Comparison of ENCODE assay signal across 16 cellular contexts in genomic region chr22:48925450-48925849, GRCh38.
DNase-seq lines count a peak whose midpoint lies in the region; ATAC-seq and TF ChIP-seq lines count a peak whose summit lies in the region.
"Had no signal": no experiment of that assay in that cellular context is flagged by ENCODE, and none has a peak within 500 bp of the region (broad histone marks: within the 10 kb centered on the region; RNA-seq: fewer than 3 reads in every experiment).

No MANE protein-coding gene starts in this region.

- H2AFZ ChIP-seq in osteoblast (ENCODE audit: low read length), result no peak overlapping the region

- H3K36me3 Mint-ChIP-seq in activated CD8-positive, alpha-beta T cell treated with anti-CD3 and anti-CD28 coated beads, Interleukin-2, amount 10 ng/mL, durations not matched to agents 7 days and 5 days (ENCODE audit: low read depth), result no peaks in the 10 kb centered on the region
- no peaks in the 10 kb centered on the region for H3K36me3 Mint-ChIP-seq in activated CD8-positive, alpha-beta T cell treated with anti-CD3 and anti-CD28 coated beads for 36 hours (ENCODE audit: low read depth)
- no peaks in the 10 kb centered on the region for H3K36me3 Mint-ChIP-seq in activated CD8-positive, alpha-beta memory T cell treated with anti-CD3 and anti-CD28 coated beads, Interleukin-2, amount 10 ng/mL, durations not matched to agents 7 days and 5 days
- H3K36me3 Mint-ChIP-seq in type B pancreatic cell, result no peaks in the 10 kb centered on the region
- H3K36me3 Mint-ChIP-seq: CD14-positive monocyte; CD4-positive, alpha-beta memory T cell had no signal

- no peaks in the 10 kb centered on the region for H3K36me3 ChIP-seq in osteoblast (ENCODE audit: insufficient read depth, low read length)
- H3K36me3 ChIP-seq: BLaER1, HAP-1 had no signal

- no peak overlapping the region for H3K4me3 Mint-ChIP-seq in activated CD8-positive, alpha-beta T cell treated with anti-CD3 and anti-CD28 coated beads, Interleukin-2, amount 10 ng/mL, durations not matched to agents 7 days and 5 days
- no peak overlapping the region for H3K4me3 Mint-ChIP-seq in activated CD8-positive, alpha-beta T cell treated with anti-CD3 and anti-CD28 coated beads for 36 hours
- H3K4me3 Mint-ChIP-seq in activated CD8-positive, alpha-beta memory T cell treated with anti-CD3 and anti-CD28 coated beads, Interleukin-2, amount 10 ng/mL, durations not matched to agents 7 days and 5 days, result no peak overlapping the region
- no peak overlapping the region for H3K4me3 Mint-ChIP-seq in type B pancreatic cell
- H3K4me3 Mint-ChIP-seq: CD14-positive monocyte; CD4-positive, alpha-beta memory T cell had no signal

- H4K20me1 ChIP-seq in osteoblast (ENCODE audit: insufficient read depth, low read length), result no peaks in the 10 kb centered on the region

- intact Hi-C loops in activated CD8-positive, alpha-beta T cell treated with anti-CD3 and anti-CD28 coated beads for 36 hours (cut with micrococcal nuclease), result no loop called here

- CTCF ChIA-PET in activated CD8-positive, alpha-beta T cell treated with anti-CD3 and anti-CD28 coated beads, Interleukin-2, amount 10 ng/mL, durations not matched to agents 7 days and 5 days (lab: Charles Lee), result no interaction called here
- CTCF ChIA-PET in activated CD8-positive, alpha-beta T cell treated with anti-CD3 and anti-CD28 coated beads for 36 hours (lab: Charles Lee), result no interaction called here
- CTCF ChIA-PET in activated CD8-positive, alpha-beta memory T cell treated with anti-CD3 and anti-CD28 coated beads, Interleukin-2, amount 10 ng/mL, durations not matched to agents 7 days and 5 days (lab: Charles Lee), result no interaction called here

- H3K27ac Mint-ChIP-seq in activated CD8-positive, alpha-beta T cell treated with anti-CD3 and anti-CD28 coated beads, Interleukin-2, amount 10 ng/mL, durations not matched to agents 7 days and 5 days, result no peak overlapping the region
- no peak overlapping the region for H3K27ac Mint-ChIP-seq in activated CD8-positive, alpha-beta T cell treated with anti-CD3 and anti-CD28 coated beads for 36 hours
- H3K27ac Mint-ChIP-seq in activated CD8-positive, alpha-beta memory T cell treated with anti-CD3 and anti-CD28 coated beads, Interleukin-2, amount 10 ng/mL, durations not matched to agents 7 days and 5 days, result no peak overlapping the region
- H3K27ac Mint-ChIP-seq in type B pancreatic cell, result no peak overlapping the region
- H3K27ac Mint-ChIP-seq: CD14-positive monocyte; CD4-positive, alpha-beta memory T cell had no signal

- H3K79me2 ChIP-seq in osteoblast (ENCODE audit: insufficient read depth, low read length), result no peaks in the 10 kb centered on the region

- no peaks in the 10 kb centered on the region for H3K9me3 Mint-ChIP-seq in activated CD8-positive, alpha-beta T cell treated with anti-CD3 and anti-CD28 coated beads, Interleukin-2, amount 10 ng/mL, durations not matched to agents 7 days and 5 days (ENCODE audit: insufficient read depth)
- H3K9me3 Mint-ChIP-seq in activated CD8-positive, alpha-beta T cell treated with anti-CD3 and anti-CD28 coated beads for 36 hours, result no peaks in the 10 kb centered on the region
- H3K9me3 Mint-ChIP-seq in activated CD8-positive, alpha-beta memory T cell treated with anti-CD3 and anti-CD28 coated beads, Interleukin-2, amount 10 ng/mL, durations not matched to agents 7 days and 5 days (ENCODE audit: low read depth), result no peaks in the 10 kb centered on the region
- no peaks in the 10 kb centered on the region for H3K9me3 Mint-ChIP-seq in type B pancreatic cell
- H3K9me3 Mint-ChIP-seq: CD4-positive, alpha-beta memory T cell had no signal

- peak; percentile 7 for DNase-seq in activated CD8-positive, alpha-beta T cell treated with anti-CD3 and anti-CD28 coated beads, Interleukin-2, amount 10 ng/mL, durations not matched to agents 7 days and 5 days
- DNase-seq in activated CD8-positive, alpha-beta T cell treated with anti-CD3 and anti-CD28 coated beads for 36 hours, result no peak
- peak; percentile 28 for DNase-seq in activated CD8-positive, alpha-beta memory T cell treated with anti-CD3 and anti-CD28 coated beads, Interleukin-2, amount 10 ng/mL, durations not matched to agents 7 days and 5 days
- DNase-seq in osteoblast (ENCODE audit: insufficient read length, low spot score, missing footprints) (peak; percentile 17), type B pancreatic cell (ENCODE audit: extremely low spot score, unreplicated experiment) (peak; percentile 40), EL (no peak), activated gamma-delta T cell (lab: John Stamatoyannopoulos, UW) (no peak)
- DNase-seq: 8988T; CD4-positive, alpha-beta memory T cell; DMS153; DMS79; GF-D8 had no signal

- POLR2A ChIA-PET in activated CD8-positive, alpha-beta T cell treated with anti-CD3 and anti-CD28 coated beads, Interleukin-2, amount 10 ng/mL, durations not matched to agents 7 days and 5 days (lab: Charles Lee), result no interaction called here
- POLR2A ChIA-PET in activated CD8-positive, alpha-beta T cell treated with anti-CD3 and anti-CD28 coated beads for 36 hours (lab: Charles Lee), result no interaction called here

- H3K4me3 ChIP-seq in osteoblast (ENCODE audit: insufficient read depth, low read length), result no peak overlapping the region
- H3K4me3 ChIP-seq: BLaER1, HAP-1 had no signal

- no peak for TF ChIP-seq CTCF in activated CD8-positive, alpha-beta T cell treated with anti-CD3 and anti-CD28 coated beads for 36 hours (IDR thresholded peaks at IDR 0.05)
- TF ChIP-seq CTCF in osteoblast (IDR thresholded peaks at IDR 0.05; ENCODE audit: extremely low read depth, low read depth, low read length) (no peak), type B pancreatic cell (conservative IDR thresholded peaks at IDR 0.05) (no peak)

- no peaks in the 10 kb centered on the region for H3K27me3 ChIP-seq in osteoblast (ENCODE audit: insufficient read depth, low read length)

- no peaks in the 10 kb centered on the region for H3K4me1 ChIP-seq in osteoblast (ENCODE audit: insufficient read depth, low read length)
- H3K4me1 ChIP-seq: BLaER1, HAP-1 had no signal

- H3K27ac ChIP-seq in osteoblast (ENCODE audit: low read depth, low read length), result no peak overlapping the region
- H3K27ac ChIP-seq: BLaER1 had no signal

- H3K27me3 Mint-ChIP-seq in activated CD8-positive, alpha-beta T cell treated with anti-CD3 and anti-CD28 coated beads, Interleukin-2, amount 10 ng/mL, durations not matched to agents 7 days and 5 days (ENCODE audit: low read depth), result peaks cover 2% of the 10 kb centered on the region
- peaks cover 33% of the 10 kb centered on the region for H3K27me3 Mint-ChIP-seq in activated CD8-positive, alpha-beta T cell treated with anti-CD3 and anti-CD28 coated beads for 36 hours
- H3K27me3 Mint-ChIP-seq in activated CD8-positive, alpha-beta memory T cell treated with anti-CD3 and anti-CD28 coated beads, Interleukin-2, amount 10 ng/mL, durations not matched to agents 7 days and 5 days, result no peaks in the 10 kb centered on the region
- peaks cover 29% of the 10 kb centered on the region for H3K27me3 Mint-ChIP-seq in type B pancreatic cell

- no peak for ATAC-seq in activated CD8-positive, alpha-beta T cell treated with anti-CD3 and anti-CD28 coated beads, Interleukin-2, amount 10 ng/mL, durations not matched to agents 7 days and 5 days
- ATAC-seq in activated CD8-positive, alpha-beta T cell treated with anti-CD3 and anti-CD28 coated beads for 36 hours, result no peak
- ATAC-seq in activated CD8-positive, alpha-beta memory T cell treated with anti-CD3 and anti-CD28 coated beads, Interleukin-2, amount 10 ng/mL, durations not matched to agents 7 days and 5 days, result no peak
- ATAC-seq: HepG2 had no signal

- no peak overlapping the region for H3K4me2 ChIP-seq in osteoblast (ENCODE audit: insufficient read depth, low read length)
- H3K4me2 ChIP-seq: BLaER1 had no signal

- H3K9me3 ChIP-seq in osteoblast (ENCODE audit: low read depth, low read length), result peaks cover 2% of the 10 kb centered on the region
- H3K9me3 ChIP-seq: BLaER1, HAP-1 had no signal

- no peaks in the 10 kb centered on the region for H3K4me1 Mint-ChIP-seq in activated CD8-positive, alpha-beta T cell treated with anti-CD3 and anti-CD28 coated beads, Interleukin-2, amount 10 ng/mL, durations not matched to agents 7 days and 5 days (ENCODE audit: low read depth)
- H3K4me1 Mint-ChIP-seq in activated CD8-positive, alpha-beta T cell treated with anti-CD3 and anti-CD28 coated beads for 36 hours (ENCODE audit: low read depth), result no peaks in the 10 kb centered on the region
- no peaks in the 10 kb centered on the region for H3K4me1 Mint-ChIP-seq in activated CD8-positive, alpha-beta memory T cell treated with anti-CD3 and anti-CD28 coated beads, Interleukin-2, amount 10 ng/mL, durations not matched to agents 7 days and 5 days
- H3K4me1 Mint-ChIP-seq in type B pancreatic cell (ENCODE audit: unreplicated experiment), result peaks cover 3% of the 10 kb centered on the region
- H3K4me1 Mint-ChIP-seq: CD14-positive monocyte; CD4-positive, alpha-beta memory T cell had no signal

Comparison
In these comparisons a context has a peak if more than half of its experiments do, and no peak if none do; other contexts are left out.
1. DNase-seq: peak in activated CD8-positive, alpha-beta T cell treated with anti-CD3 and anti-CD28 coated beads, Interleukin-2, amount 10 ng/mL, durations not matched to agents 7 days and 5 days (single experiment), activated CD8-positive, alpha-beta memory T cell treated with anti-CD3 and anti-CD28 coated beads, Interleukin-2, amount 10 ng/mL, durations not matched to agents 7 days and 5 days (single experiment), osteoblast (single experiment) and type B pancreatic cell (single experiment); none in activated CD8-positive, alpha-beta T cell treated with anti-CD3 and anti-CD28 coated beads for 36 hours (single experiment), EL (single experiment) and activated gamma-delta T cell (single experiment).